Comparison of ENCODE assay signal across 1 cellular context in the genomic region with DNA sequence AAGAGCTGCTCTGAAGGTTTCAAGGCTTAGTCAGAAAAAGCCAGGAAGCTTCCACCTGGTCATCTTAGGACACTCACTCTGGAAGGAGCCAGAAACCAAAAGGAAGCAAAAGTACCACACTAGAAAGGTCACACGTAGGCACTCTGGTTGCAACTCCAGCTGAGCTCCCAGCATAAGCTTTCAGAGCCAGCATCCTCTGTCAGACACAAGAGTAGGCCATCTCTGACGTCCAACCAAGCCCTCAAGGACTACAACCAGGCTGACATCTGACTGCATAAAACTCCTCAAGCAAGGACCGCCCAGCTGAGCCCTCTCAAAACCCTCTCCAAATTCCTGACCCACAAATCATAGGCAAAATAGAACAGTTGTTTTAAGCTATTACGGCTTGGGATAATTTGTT.
TF ChIP-seq lines count a peak whose summit lies in the region.

No MANE protein-coding gene starts in this region.

TF ChIP-seq in GM12878, 131 proteins besides CTCF, POLR2A, EP300 and RAD21 (continued from another document):
- TF ChIP-seq MEF2B (IDR thresholded peaks at IDR 0.05; ENCODE audit: partially characterized antibody, poor library complexity, severe bottlenecking) = no peak
- no peak for TF ChIP-seq NFYA (IDR thresholded peaks at IDR 0.05; ENCODE audit: borderline replicate concordance, low read depth, low read length)
- no peak for TF ChIP-seq RELA (IDR thresholded peaks at IDR 0.05; ENCODE audit: borderline replicate concordance, partially characterized antibody)
- TF ChIP-seq MYC (IDR thresholded peaks at IDR 0.05; ENCODE audit: insufficient read depth, insufficient read length, insufficient replicate concordance, low read length, severe bottlenecking) = no peak
- TF ChIP-seq POLR2AphosphoS2 (IDR thresholded peaks at IDR 0.05; ENCODE audit: low read depth, low read length) = no peak
TF ChIP-seq in GM12878: peak in this region for 0.
